8 cellular contexts compared by ENCODE assay signal in the genomic region with DNA sequence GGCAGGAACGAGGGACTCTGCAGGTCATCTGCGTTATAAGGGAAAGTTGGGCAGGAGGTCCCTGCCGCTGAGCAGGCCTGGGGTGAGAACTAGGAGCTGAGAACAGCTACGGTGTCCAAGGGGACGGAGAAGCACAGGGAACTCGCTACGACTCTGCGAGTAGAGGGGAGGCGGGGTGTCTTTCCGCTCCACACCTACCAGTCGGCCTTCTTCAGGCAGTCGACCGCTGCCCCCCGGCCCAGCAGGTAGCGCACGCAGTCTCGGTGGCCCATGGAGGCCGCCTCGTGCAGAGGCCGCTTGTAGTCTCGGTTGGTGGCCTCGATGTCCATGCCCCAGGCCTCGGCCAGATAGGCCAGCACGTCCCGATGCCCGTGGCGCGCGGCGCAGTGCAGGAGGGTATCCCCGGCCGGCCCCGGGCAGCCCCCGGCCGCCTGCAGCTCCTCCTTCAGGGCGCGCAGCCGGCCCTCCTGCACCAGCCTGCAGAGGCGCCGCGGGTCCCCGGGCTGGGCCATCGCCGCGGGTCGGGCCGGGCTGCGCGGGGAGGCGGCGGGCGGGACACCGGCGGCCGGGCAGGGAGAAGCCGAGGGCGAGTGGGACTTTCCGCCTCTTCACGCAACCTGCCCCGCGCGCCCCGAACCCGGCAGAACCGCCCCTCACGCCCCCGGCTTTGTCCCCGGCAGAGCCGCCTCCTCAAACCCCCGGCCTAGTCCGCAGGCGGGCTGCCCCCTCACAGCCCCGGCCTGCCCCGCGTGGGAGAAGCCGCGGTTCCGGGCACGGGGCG. TPM values are rescaled to one million over a fixed set of nuclear protein-coding genes. Genes with fewer than 3 reads are reported as not detected.
A peak's percentile ranks its signal among the peaks of the same experiment; 100 is the strongest.
DNase-seq lines count a peak whose midpoint lies in the region; ATAC-seq, FAIRE-seq and TF ChIP-seq lines count a peak whose summit lies in the region.

No MANE protein-coding gene starts in this region.

- peaks cover 24 to 58% (median 39%) of the 10 kb centered on the region in 11 experiments; a peak in 21 of 22 replicates for H3K36me3 ChIP-seq in BLaER1 treated with 17β-estradiol and CSF1 and Interleukin-3, amounts not matched to agents 10 nM and 100 nM
- peaks cover 5% of the 10 kb centered on the region for H3K36me3 ChIP-seq in bronchial epithelial cell (ENCODE audit: control insufficient read depth, insufficient read depth, low read length)

- peaks cover 21 to 52% (median 42%) of the 10 kb centered on the region in 11 experiments; a peak in 19 of 22 replicates for H4K20me1 ChIP-seq in BLaER1 treated with 17β-estradiol and CSF1 and Interleukin-3, amounts not matched to agents 10 nM and 100 nM

- peaks cover 32 to 47% (median 39%) of the 10 kb centered on the region in 10 experiments for H3K4me1 ChIP-seq in BLaER1 treated with 17β-estradiol and CSF1 and Interleukin-3, amounts not matched to agents 10 nM and 100 nM

- TF ChIP-seq CTCF in bronchial epithelial cell (IDR thresholded peaks at IDR 0.05; ENCODE audit: insufficient read depth, low read length, severe bottlenecking), result no peak

- DNase-seq in T-helper 22 cell (ENCODE audit: low read depth), result peak; percentile 19
- peak; percentile 2 for DNase-seq in bronchial epithelial cell (ENCODE audit: low read depth)
- DNase-seq in kidney glomerular epithelial cell (lab: John Stamatoyannopoulos, UW), result peak; percentile 1
- DNase-seq in stimulated activated CD4-positive, alpha-beta T cell treated with anti-CD3 and anti-CD28 coated beads, Interleukin-4, amount 100 ng/mL, for 1 hour, result peak; percentile 47
- DNase-seq in putamen (ENCODE audit: low spot score), result no peak

- H3K27me3 ChIP-seq in BLaER1 treated with 17β-estradiol and CSF1 and Interleukin-3, amounts not matched to agents 10 nM and 100 nM, result no peaks in the 10 kb centered on the region
- no peaks in the 10 kb centered on the region for H3K27me3 ChIP-seq in bronchial epithelial cell (ENCODE audit: control insufficient read depth, insufficient read depth, low read length)

- no peak for FAIRE-seq in bronchial epithelial cell (lab: Jason Lieb, UNC)

- no peaks in the 10 kb centered on the region for H3K9me3 ChIP-seq in BLaER1 treated with 17β-estradiol and CSF1 and Interleukin-3, amounts not matched to agents 10 nM and 100 nM (replicated peaks in 1 of 11)

- ATAC-seq in GM19395 (IDR thresholded peaks at IDR 0.05; ENCODE audit: unreplicated experiment), result peak; percentile 37
- ATAC-seq in HG03521 (IDR thresholded peaks at IDR 0.05; ENCODE audit: unreplicated experiment), result peak; percentile 25

- peak overlapping the region; percentile 80 to 97 (median 91) for H3K9ac ChIP-seq in BLaER1 treated with 17β-estradiol and CSF1 and Interleukin-3, amounts not matched to agents 10 nM and 100 nM

- peak overlapping the region; percentile 70 to 99 (median 88) for H3K4me3 ChIP-seq in BLaER1 treated with 17β-estradiol and CSF1 and Interleukin-3, amounts not matched to agents 10 nM and 100 nM
- peak overlapping the region; percentile 66 for H3K4me3 ChIP-seq in bronchial epithelial cell (ENCODE audit: low read depth, low read length)

- peak overlapping the region; percentile 85 to 100 (median 98) for H3K4me2 ChIP-seq in BLaER1 treated with 17β-estradiol and CSF1 and Interleukin-3, amounts not matched to agents 10 nM and 100 nM

- H3K27ac ChIP-seq in BLaER1 treated with 17β-estradiol and CSF1 and Interleukin-3, amounts not matched to agents 10 nM and 100 nM, result peak overlapping the region in 10 of 11 experiments; percentile 70 to 91 (median 88); a peak in 20 of 22 replicates

RNA-seq across cellular contexts. Expression of a gene that starts 0.7 kb away (rescaled TPM):
- total RNA-seq in bronchial epithelial cell, result 5.2 and 5.3 TPM in 2 replicates

RNA-seq across cellular contexts. Expression of a gene that starts 1.0 kb away (rescaled TPM):
- 54.5 and 75.4 TPM in 2 replicates for total RNA-seq in bronchial epithelial cell
